Comparison of ENCODE assay signal across 1 cellular context in genomic region chr17:62644487-62645173, GRCh38.
TF ChIP-seq lines count a peak whose summit lies in the region.

No MANE protein-coding gene starts in this region.

TF ChIP-seq in K562, 482 proteins besides CTCF, POLR2A, EP300 and RAD21 (continues in another document):
- TF ChIP-seq PURB (CRISPR knock-in tag; IDR thresholded peaks at IDR 0.05; ENCODE audit: low read depth) (no peak), USF1 (CRISPR knock-in tag; IDR thresholded peaks at IDR 0.05) (peak; percentile 96), THRA (IDR thresholded peaks at IDR 0.05) (no peak), MNT (conservative IDR thresholded peaks at IDR 0.05) (no peak), ZKSCAN1 (IDR thresholded peaks at IDR 0.05; ENCODE audit: low read depth, low read length) (no peak), NFIC (IDR thresholded peaks at IDR 0.05) (no peak), POLR2G (IDR thresholded peaks at IDR 0.05; ENCODE audit: low read depth, low read length) (no peak), ASH1L (IDR thresholded peaks at IDR 0.05; ENCODE audit: borderline replicate concordance, low read depth, partially characterized antibody) (no peak), CHD1 (IDR thresholded peaks at IDR 0.05; ENCODE audit: low read length) (no peak), EP400 (IDR thresholded peaks at IDR 0.05) (0 out of 2 replicates have a peak, but pooled peaks have one; percentile 27), PTRF (tag; IDR thresholded peaks at IDR 0.05) (no peak), STAT5B (CRISPR knock-in tag; IDR thresholded peaks at IDR 0.05) (no peak), ETV5 (CRISPR knock-in tag; IDR thresholded peaks at IDR 0.05; ENCODE audit: low read depth) (no peak), NFXL1 (CRISPR knock-in tag; IDR thresholded peaks at IDR 0.05) (no peak), MBD1 (CRISPR knock-in tag; IDR thresholded peaks at IDR 0.05) (no peak), RAD51 (IDR thresholded peaks at IDR 0.05; ENCODE audit: borderline replicate concordance, low read depth) (peak; percentile 99), DNMT1 (IDR thresholded peaks at IDR 0.05) (no peak), ARHGAP35 (IDR thresholded peaks at IDR 0.05; ENCODE audit: partially characterized antibody) (no peak), U2AF1 (optimal IDR thresholded peaks at IDR 0.05; ENCODE audit: low read depth, low read length) (no peak), HDAC8 (tag; IDR thresholded peaks at IDR 0.05) (no peak), RFX1 (IDR thresholded peaks at IDR 0.05) (no peak), ILK (tag; IDR thresholded peaks at IDR 0.05; ENCODE audit: borderline replicate concordance, low read depth) (no peak), E2F4 (CRISPR knock-in tag; IDR thresholded peaks at IDR 0.05; ENCODE audit: low read depth) (no peak), ELK3 (CRISPR knock-in tag; IDR thresholded peaks at IDR 0.05) (no peak), LEF1 (IDR thresholded peaks at IDR 0.05) (no peak), TCF7 (IDR thresholded peaks at IDR 0.05; ENCODE audit: borderline replicate concordance) (no peak), NONO (IDR thresholded peaks at IDR 0.05; ENCODE audit: low read depth in 2 of 2, low read length in 1 of 2) (no peak), ZNF253 (CRISPR knock-in tag; conservative IDR thresholded peaks at IDR 0.05) (no peak), RBFOX2 (IDR thresholded peaks at IDR 0.05; ENCODE audit: low read depth, low read length) (peak; percentile 42; the same call in 1 of the 2 replicates), XRCC4 (IDR thresholded peaks at IDR 0.05; ENCODE audit: extremely low read depth, insufficient read depth, insufficient read length) (no peak), ZNF518B (CRISPR knock-in tag; IDR thresholded peaks at IDR 0.05) (no peak), ZBTB2 (IDR thresholded peaks at IDR 0.05) (no peak), HBP1 (CRISPR knock-in tag; IDR thresholded peaks at IDR 0.05) (no peak), E4F1 (CRISPR knock-in tag; IDR thresholded peaks at IDR 0.05; ENCODE audit: borderline replicate concordance) (no peak), DMBX1 (CRISPR knock-in tag; IDR thresholded peaks at IDR 0.05; ENCODE audit: borderline replicate concordance) (no peak), MEIS2 (IDR thresholded peaks at IDR 0.05; ENCODE audit: partially characterized antibody) (no peak), USF2 (CRISPR knock-in tag; IDR thresholded peaks at IDR 0.05) (peak; percentile 96), ZHX1 (conservative IDR thresholded peaks at IDR 0.05; ENCODE audit: low read length) (no peak), HNRNPL (IDR thresholded peaks at IDR 0.05; ENCODE audit: low read depth, low read length) (no peak), HOXB6 (CRISPR knock-in tag; IDR thresholded peaks at IDR 0.05; ENCODE audit: borderline replicate concordance) (no peak), ILF3 (IDR thresholded peaks at IDR 0.05; ENCODE audit: borderline replicate concordance) (no peak)
